ENCODE assay signal across 9 cellular contexts in the genomic region with DNA sequence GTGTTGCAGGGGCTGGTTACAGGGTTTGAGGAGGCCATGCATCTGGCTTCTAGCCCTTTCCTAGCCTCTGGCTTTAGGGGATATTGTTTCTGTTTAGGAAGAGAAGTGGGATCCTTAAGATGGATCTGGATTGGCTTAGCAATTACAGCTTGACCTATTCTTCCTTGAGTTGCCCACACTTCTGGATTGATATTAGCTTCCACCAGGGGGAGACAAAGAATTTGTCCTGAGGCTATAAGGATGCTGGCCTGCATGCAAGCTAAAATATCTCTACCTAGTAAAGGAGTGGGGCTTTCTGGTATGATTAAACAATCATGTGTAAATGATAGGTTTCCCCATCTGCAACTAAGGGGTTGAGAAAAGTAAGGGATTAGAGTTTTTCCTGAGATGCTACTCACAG.
DNase-seq lines count a peak whose midpoint lies in the region; ATAC-seq and TF ChIP-seq lines count a peak whose summit lies in the region.
"Had no signal": no experiment of that assay in that cellular context is flagged by ENCODE, and none has a peak within 500 bp of the region (broad histone marks: within the 10 kb centered on the region; RNA-seq: fewer than 3 reads in every experiment).

No MANE protein-coding gene starts in this region.

- H3K36me3 Mint-ChIP-seq in activated T-cell treated with anti-CD3 and anti-CD28 coated beads, Interleukin-2, amount 50 U/mL, for 72 hours (ENCODE audit: insufficient read depth in 2 of 2) = no peaks in the 10 kb centered on the region
- no peaks in the 10 kb centered on the region for H3K36me3 Mint-ChIP-seq in stimulated activated effector memory CD8-positive, alpha-beta T cell treated with anti-CD3 and anti-CD28 coated beads, Interleukin-12 subunit alpha, Interleukin-12 subunit beta, amount 100 ng/mL, for 72 hours
- no peaks in the 10 kb centered on the region for H3K36me3 Mint-ChIP-seq in activated CD4-positive, alpha-beta T cell treated with anti-CD3 and anti-CD28 coated beads, Interleukin-2, amount 10 ng/mL, durations not matched to agents 7 days and 5 days (ENCODE audit: low read depth)

- POLR2A ChIA-PET in activated CD4-positive, alpha-beta T cell treated with anti-CD3 and anti-CD28 coated beads, Interleukin-2, amount 10 ng/mL, durations not matched to agents 7 days and 5 days (lab: Charles Lee) = no interaction called here

- H3K4me3 Mint-ChIP-seq in activated T-cell treated with anti-CD3 and anti-CD28 coated beads, Interleukin-2, amount 50 U/mL, for 72 hours = no peak overlapping the region
- H3K4me3 Mint-ChIP-seq in stimulated activated effector memory CD8-positive, alpha-beta T cell treated with anti-CD3 and anti-CD28 coated beads, Interleukin-12 subunit alpha, Interleukin-12 subunit beta, amount 100 ng/mL, for 72 hours = no peak overlapping the region
- H3K4me3 Mint-ChIP-seq in activated CD4-positive, alpha-beta T cell treated with anti-CD3 and anti-CD28 coated beads, Interleukin-2, amount 10 ng/mL, durations not matched to agents 7 days and 5 days = no peak overlapping the region

- peaks cover 3 to 6% of the 10 kb centered on the region in 2 donors for H3K9me3 Mint-ChIP-seq in activated T-cell treated with anti-CD3 and anti-CD28 coated beads, Interleukin-2, amount 50 U/mL, for 72 hours
- H3K9me3 Mint-ChIP-seq in stimulated activated effector memory CD8-positive, alpha-beta T cell treated with anti-CD3 and anti-CD28 coated beads, Interleukin-12 subunit alpha, Interleukin-12 subunit beta, amount 100 ng/mL, for 72 hours = no peaks in the 10 kb centered on the region
- no peaks in the 10 kb centered on the region for H3K9me3 Mint-ChIP-seq in activated CD4-positive, alpha-beta T cell treated with anti-CD3 and anti-CD28 coated beads, Interleukin-2, amount 10 ng/mL, durations not matched to agents 7 days and 5 days

- no peak for ATAC-seq in activated T-cell treated with anti-CD3 and anti-CD28 coated beads, Interleukin-2, amount 50 U/mL, for 72 hours (replicated peaks in 1 of 2)
- ATAC-seq in GM21390 (IDR thresholded peaks at IDR 0.05; ENCODE audit: unreplicated experiment) = no peak
- no peak for ATAC-seq in stimulated activated effector memory CD8-positive, alpha-beta T cell treated with anti-CD3 and anti-CD28 coated beads, Interleukin-12 subunit alpha, Interleukin-12 subunit beta, amount 100 ng/mL, for 72 hours

- H3K27me3 Mint-ChIP-seq in activated T-cell treated with anti-CD3 and anti-CD28 coated beads, Interleukin-2, amount 50 U/mL, for 72 hours (ENCODE audit: low read depth) = peaks cover 21% of the 10 kb centered on the region
- H3K27me3 Mint-ChIP-seq in activated CD4-positive, alpha-beta T cell treated with anti-CD3 and anti-CD28 coated beads, Interleukin-2, amount 10 ng/mL, durations not matched to agents 7 days and 5 days = no peaks in the 10 kb centered on the region

- peak; percentile 53 for TF ChIP-seq CTCF in GM13977 (IDR thresholded peaks at IDR 0.05; ENCODE audit: extremely low read depth, insufficient read depth, missing control alignments)

- CTCF ChIA-PET in activated CD4-positive, alpha-beta T cell treated with anti-CD3 and anti-CD28 coated beads, Interleukin-2, amount 10 ng/mL, durations not matched to agents 7 days and 5 days (lab: Charles Lee) = no interaction called here

- no peaks in the 10 kb centered on the region for H3K4me1 Mint-ChIP-seq in activated T-cell treated with anti-CD3 and anti-CD28 coated beads, Interleukin-2, amount 50 U/mL, for 72 hours (ENCODE audit: low read depth)
- H3K4me1 Mint-ChIP-seq in stimulated activated effector memory CD8-positive, alpha-beta T cell treated with anti-CD3 and anti-CD28 coated beads, Interleukin-12 subunit alpha, Interleukin-12 subunit beta, amount 100 ng/mL, for 72 hours = no peaks in the 10 kb centered on the region
- H3K4me1 Mint-ChIP-seq in activated CD4-positive, alpha-beta T cell treated with anti-CD3 and anti-CD28 coated beads, Interleukin-2, amount 10 ng/mL, durations not matched to agents 7 days and 5 days = no peaks in the 10 kb centered on the region

- peak; percentile 23 for DNase-seq in ACHN
- DNase-seq in GM13977 (ENCODE audit: low spot score) = no peak
- peak; percentile 17 for DNase-seq in NCI-H524 treated with DMSO at 0.1 percent for 48 hours (lab: John Stamatoyannopoulos, UW)
- DNase-seq in glomerular visceral epithelial cell (ENCODE audit: extremely low spot score) = peak; percentile 15
- DNase-seq in activated T-cell treated with anti-CD3 and anti-CD28 coated beads, Interleukin-2, amount 50 U/mL, for 72 hours = no peak
- no peak for DNase-seq in stimulated activated effector memory CD8-positive, alpha-beta T cell treated with anti-CD3 and anti-CD28 coated beads, Interleukin-12 subunit alpha, Interleukin-12 subunit beta, amount 100 ng/mL, for 72 hours (ENCODE audit: low spot score in 2 of 2)
- no peak for DNase-seq in activated CD4-positive, alpha-beta T cell treated with anti-CD3 and anti-CD28 coated beads, Interleukin-2, amount 10 ng/mL, durations not matched to agents 7 days and 5 days
- DNase-seq: stimulated activated naive CD4-positive, alpha-beta T cell had no signal

- no peak overlapping the region for H3K27ac Mint-ChIP-seq in activated T-cell treated with anti-CD3 and anti-CD28 coated beads, Interleukin-2, amount 50 U/mL, for 72 hours
- no peak overlapping the region for H3K27ac Mint-ChIP-seq in stimulated activated effector memory CD8-positive, alpha-beta T cell treated with anti-CD3 and anti-CD28 coated beads, Interleukin-12 subunit alpha, Interleukin-12 subunit beta, amount 100 ng/mL, for 72 hours
- no peak overlapping the region for H3K27ac Mint-ChIP-seq in activated CD4-positive, alpha-beta T cell treated with anti-CD3 and anti-CD28 coated beads, Interleukin-2, amount 10 ng/mL, durations not matched to agents 7 days and 5 days

- in situ Hi-C loops in ACHN (cut with HindIII; ENCODE audit: low pct_ligation_motif_present, low pct_unique_long_range_greater_than_20kb, low sequenced_read_pairs) = no loop called here
- in situ Hi-C loops in GM13977 (cut with MboI; ENCODE audit: low pct_unique_long_range_greater_than_20kb, low sequenced_read_pairs, unreplicated experiment) = no loop called here

Comparison
In these comparisons a context has a peak if more than half of its experiments do, and no peak if none do; other contexts are left out.
1. DNase-seq: peak in ACHN (single experiment), NCI-H524 treated with DMSO at 0.1 percent for 48 hours (single experiment) and glomerular visceral epithelial cell (single experiment); none in GM13977 (single experiment), activated T-cell treated with anti-CD3 and anti-CD28 coated beads, Interleukin-2, amount 50 U/mL, for 72 hours (0 of 2), stimulated activated effector memory CD8-positive, alpha-beta T cell treated with anti-CD3 and anti-CD28 coated beads, Interleukin-12 subunit alpha, Interleukin-12 subunit beta, amount 100 ng/mL, for 72 hours (0 of 2) and activated CD4-positive, alpha-beta T cell treated with anti-CD3 and anti-CD28 coated beads, Interleukin-2, amount 10 ng/mL, durations not matched to agents 7 days and 5 days (single experiment).